In the genomic region with DNA sequence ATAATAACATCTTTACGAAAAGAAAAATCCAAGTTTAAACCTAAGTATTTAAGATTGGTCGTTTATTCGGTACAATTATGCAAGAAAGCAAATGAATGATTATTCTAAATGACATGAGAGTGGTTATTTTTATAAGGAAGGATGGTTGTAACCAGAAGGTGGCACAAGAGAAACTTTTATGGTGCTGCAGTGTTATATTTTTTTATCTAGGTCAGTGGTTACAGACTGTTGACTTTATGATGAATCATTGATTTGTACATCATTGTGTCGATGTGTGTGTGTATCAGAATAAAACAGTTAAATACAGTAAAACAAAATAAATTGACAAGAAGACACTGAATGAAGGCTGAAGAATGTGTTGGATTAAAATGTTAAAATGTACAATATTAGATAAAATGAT, we compare ENCODE assay signal across 13 cellular contexts. TPM values are rescaled to one million over a fixed set of nuclear protein-coding genes. Genes with fewer than 3 reads are reported as not detected.
DNase-seq lines count a peak whose midpoint lies in the region; ATAC-seq, FAIRE-seq and TF ChIP-seq lines count a peak whose summit lies in the region.
"Had no signal": no experiment of that assay in that cellular context is flagged by ENCODE, and none has a peak within 500 bp of the region (broad histone marks: within the 10 kb centered on the region; RNA-seq: fewer than 3 reads in every experiment).

No MANE protein-coding gene starts in this region.

- intact Hi-C loops in Panc1 (cut with micrococcal nuclease; ENCODE audit: unreplicated experiment) (no loop called here), mucosa of descending colon (cut with DNase I, micrococcal nuclease) (no loop called here)

- TF ChIP-seq CTCF in Panc1 (IDR thresholded peaks at IDR 0.05): peak; percentile 5; the same call in 1 of the 2 replicates
- no peak for TF ChIP-seq CTCF in epithelial cell of esophagus (IDR thresholded peaks at IDR 0.05; ENCODE audit: insufficient read depth, low read depth, low read length, missing control alignments)
- no peak for TF ChIP-seq CTCF in mucosa of descending colon (IDR thresholded peaks at IDR 0.05)
- no peak for TF ChIP-seq CTCF in nephron progenitor cell (IDR thresholded peaks at IDR 0.05)

- POLR2A ChIA-PET in Panc1 (lab: Charles Lee): no interaction called here

- no TSS peak for BruUV-seq in Panc1 (replicated peaks; lab: Mats Ljungman, UMichigan)

- H3K36me3 Mint-ChIP-seq in nephron progenitor cell (ENCODE audit: low read depth): no peaks in the 10 kb centered on the region
- H3K36me3 Mint-ChIP-seq: neural progenitor cell had no signal

- H3K27ac Mint-ChIP-seq in nephron progenitor cell: no peak overlapping the region
- H3K27ac Mint-ChIP-seq: activated CD4-positive, alpha-beta memory T cell treated with anti-CD3 and anti-CD28 coated beads, Interleukin-2, amount 10 ng/mL, durations not matched to agents 7 days and 5 days; neural progenitor cell had no signal

- peaks cover 10% of the 10 kb centered on the region for H3K9me3 Mint-ChIP-seq in nephron progenitor cell
- H3K9me3 Mint-ChIP-seq: activated CD4-positive, alpha-beta memory T cell treated with anti-CD3 and anti-CD28 coated beads, Interleukin-2, amount 10 ng/mL, durations not matched to agents 7 days and 5 days; neural progenitor cell had no signal

- no peak for ATAC-seq in Panc1
- ATAC-seq in mucosa of descending colon: peak; percentile 89
- no peak for ATAC-seq in GM19395 (IDR thresholded peaks at IDR 0.05; ENCODE audit: unreplicated experiment)
- ATAC-seq in HG03354 (IDR thresholded peaks at IDR 0.05; ENCODE audit: poor library complexity, severe bottlenecking, unreplicated experiment): no peak

- in situ Hi-C loops in Panc1 (cut with HindIII; ENCODE audit: low pct_unique_long_range_greater_than_20kb, low sequenced_read_pairs): no loop called here

- H3K27ac ChIP-seq in Panc1 (ENCODE audit: low read length): no peak overlapping the region
- H3K27ac ChIP-seq: neural progenitor cell had no signal

- H3K4me1 ChIP-seq in Panc1 (ENCODE audit: control insufficient read depth, insufficient read depth, low read length) (no peaks in the 10 kb centered on the region), mucosa of descending colon (ENCODE audit: low read depth) (no peaks in the 10 kb centered on the region)

- no peak for FAIRE-seq in H54 (lab: Jason Lieb, UNC)

- H3K4me1 Mint-ChIP-seq in nephron progenitor cell: no peaks in the 10 kb centered on the region
- H3K4me1 Mint-ChIP-seq: activated CD4-positive, alpha-beta memory T cell treated with anti-CD3 and anti-CD28 coated beads, Interleukin-2, amount 10 ng/mL, durations not matched to agents 7 days and 5 days had no signal

- no peaks in the 10 kb centered on the region for H3K27me3 Mint-ChIP-seq in nephron progenitor cell (ENCODE audit: low read depth, poor library complexity)
- H3K27me3 Mint-ChIP-seq: activated CD4-positive, alpha-beta memory T cell treated with anti-CD3 and anti-CD28 coated beads, Interleukin-2, amount 10 ng/mL, durations not matched to agents 7 days and 5 days had no signal

- H3K4me3 Mint-ChIP-seq in nephron progenitor cell: no peak overlapping the region
- H3K4me3 Mint-ChIP-seq: activated CD4-positive, alpha-beta memory T cell treated with anti-CD3 and anti-CD28 coated beads, Interleukin-2, amount 10 ng/mL, durations not matched to agents 7 days and 5 days; neural progenitor cell had no signal

- no peaks in the 10 kb centered on the region for H3K27me3 ChIP-seq in Panc1 (ENCODE audit: control insufficient read depth, insufficient read depth, low read length)
- H3K27me3 ChIP-seq: neural progenitor cell had no signal

- no peak for TF ChIP-seq POLR2A in H54 (IDR thresholded peaks at IDR 0.05; ENCODE audit: low read depth, low read length)

- DNase-seq in H54 (ENCODE audit: insufficient read length, low spot score) (peak; percentile 2), Panc1 (ENCODE audit: low read depth, low spot score) (no peak), epithelial cell of esophagus (ENCODE audit: low read depth) (peak; percentile 58), mucosa of descending colon (no peak), NCI-H1694 (lab: John Stamatoyannopoulos, UW) (no peak), nephron progenitor cell (no peak)
- DNase-seq: activated CD4-positive, alpha-beta memory T cell treated with anti-CD3 and anti-CD28 coated beads, Interleukin-2, amount 10 ng/mL, durations not matched to agents 7 days and 5 days; GOT3; RPMI8226 had no signal

- H3K9me3 ChIP-seq in Panc1 (ENCODE audit: control insufficient read depth, insufficient read depth, low read depth, low read length) (no peaks in the 10 kb centered on the region), mucosa of descending colon (no peaks in the 10 kb centered on the region)

- no peak overlapping the region for H3K4me3 ChIP-seq in Panc1 (ENCODE audit: low read depth in 2 of 2, low read length in 2 of 2)
- no peak overlapping the region for H3K4me3 ChIP-seq in epithelial cell of esophagus (ENCODE audit: low read length)
- H3K4me3 ChIP-seq in mucosa of descending colon: no peak overlapping the region
- H3K4me3 ChIP-seq: neural progenitor cell had no signal

- CTCF ChIA-PET in Panc1 (lab: Charles Lee): no interaction called here

- H3K36me3 ChIP-seq in Panc1 (ENCODE audit: control insufficient read depth, insufficient read depth, low read length) (no peaks in the 10 kb centered on the region), mucosa of descending colon (ENCODE audit: low read depth) (no peaks in the 10 kb centered on the region)
- H3K36me3 ChIP-seq: neural progenitor cell had no signal

RNA-seq across cellular contexts. Expression of a gene that starts 9.8 kb away (rescaled TPM):
- total RNA-seq in Panc1 (2021; ENCODE audit: unreplicated experiment): not detected
- not detected for polyA plus RNA-seq in Panc1 (2012; ENCODE audit: insufficient read length)
- total RNA-seq in mucosa of descending colon: not detected
- total RNA-seq: activated CD4-positive, alpha-beta memory T cell treated with anti-CD3 and anti-CD28 coated beads, Interleukin-2, amount 10 ng/mL, durations not matched to agents 7 days and 5 days; subcutaneous adipose tissue had no signal

Comparison
In these comparisons a context has a peak if more than half of its experiments do, and no peak if none do; other contexts are left out.
1. DNase-seq: peak in H54 (single experiment) and epithelial cell of esophagus (single experiment); none in Panc1 (single experiment), mucosa of descending colon (0 of 3), NCI-H1694 (single experiment) and nephron progenitor cell (single experiment).